Comparison of ENCODE assay signal across 8 cellular contexts in genomic region chr22:29603358-29604191, GRCh38. TPM values are rescaled to one million over a fixed set of nuclear protein-coding genes. Genes with fewer than 3 reads are reported as not detected.
A peak's percentile ranks its signal among the peaks of the same experiment; 100 is the strongest.
DNase-seq lines count a peak whose midpoint lies in the region; ATAC-seq, FAIRE-seq and TF ChIP-seq lines count a peak whose summit lies in the region.

Gene NF2, plus strand, starts transcription at chr22:29603633. Its CDS starts 366 bp downstream, at chr22:29603999.

- peaks cover 8% of the 10 kb centered on the region for H4K20me1 ChIP-seq in OCI-LY3 (ENCODE audit: insufficient read depth, low read length)

- peaks cover 47% of the 10 kb centered on the region for H3K79me2 ChIP-seq in OCI-LY3 (ENCODE audit: low read length)

- peaks cover 7% of the 10 kb centered on the region for H3K4me1 ChIP-seq in OCI-LY3 (ENCODE audit: low read length)

- H3K36me3 ChIP-seq in OCI-LY3 (replicated peaks; ENCODE audit: low read depth, low read length) = peaks cover 17% of the 10 kb centered on the region

- no peaks in the 10 kb centered on the region for H3K9me3 Mint-ChIP-seq in mesothelial cell of epicardium

- no peaks in the 10 kb centered on the region for H3K27me3 Mint-ChIP-seq in mesothelial cell of epicardium (ENCODE audit: low read depth)

- peak; percentile 99 for DNase-seq in DMS 273 (lab: John Stamatoyannopoulos, UW; ENCODE audit: unreplicated experiment)
- DNase-seq in HuH-7 (ENCODE audit: low spot score) = peak; percentile 100
- peak; percentile 96 for DNase-seq in activated CD8-positive, alpha-beta memory T cell treated with anti-CD3 and anti-CD28 coated beads, Interleukin-2, amount 50 U/mL, for 48 hours
- peak; percentile 92 to 96 for DNase-seq in mesothelial cell of epicardium (ENCODE audit: low spot score in 2 of 2, unreplicated experiment in 2 of 2)
- DNase-seq in stimulated activated CD8-positive, alpha-beta memory T cell treated with anti-CD3 and anti-CD28 coated beads, Interleukin-15, amount 100 ng/mL, for 48 hours (ENCODE audit: low read depth in 2 of 2) = peak; percentile 98

- H3K4me2 ChIP-seq in OCI-LY3 (ENCODE audit: low read length) = peak within 1 kb of the TSS; percentile 79

- H2AFZ ChIP-seq in OCI-LY3 (ENCODE audit: low read depth, low read length) = peak within 1 kb of the TSS; percentile 87

- H3K9ac ChIP-seq in OCI-LY3 (ENCODE audit: low read length) = peak within 1 kb of the TSS; percentile 96

- H3K27ac ChIP-seq in OCI-LY3 (ENCODE audit: low read length) = peak within 1 kb of the TSS; percentile 57

- H3K36me3 Mint-ChIP-seq in mesothelial cell of epicardium = peaks cover 3% of the 10 kb centered on the region

- peak; percentile 99 for FAIRE-seq in endometrium (lab: Jason Lieb, UNC)

- H3K4me3 Mint-ChIP-seq in mesothelial cell of epicardium = peak within 1 kb of the TSS; percentile 91

- H3K9me3 ChIP-seq in OCI-LY3 (ENCODE audit: insufficient read depth, low read length) = no peaks in the 10 kb centered on the region

- no peak for TF ChIP-seq CTCF in OCI-LY3 (IDR thresholded peaks at IDR 0.05; ENCODE audit: low read depth, low read length)
- TF ChIP-seq CTCF in mesothelial cell of epicardium (IDR thresholded peaks at IDR 0.05; ENCODE audit: unreplicated experiment) = no peak

- no peaks in the 10 kb centered on the region for H3K27me3 ChIP-seq in OCI-LY3 (ENCODE audit: low read depth, low read length)

- peak within 1 kb of the TSS; percentile 98 for H3K27ac Mint-ChIP-seq in mesothelial cell of epicardium

- H3K4me3 ChIP-seq in OCI-LY3 (ENCODE audit: low read length) = peak within 1 kb of the TSS; percentile 89

- H3K4me1 Mint-ChIP-seq in mesothelial cell of epicardium = peaks cover 12% of the 10 kb centered on the region

- peak; percentile 95 for ATAC-seq in GM21515 (IDR thresholded peaks at IDR 0.05; ENCODE audit: unreplicated experiment)

RNA-seq across cellular contexts. Expression of gene NF2, which starts in this region (rescaled TPM):
- total RNA-seq in mesothelial cell of epicardium = 41.8 to 42.1 TPM (median 42.0 TPM) in 3 replicates

Comparison
In these comparisons a context has a peak if more than half of its experiments do, and no peak if none do; other contexts are left out.
1. Peak in every context shown above with its lines: DNase-seq, ATAC-seq, H3K4me3 ChIP-seq and H3K27ac ChIP-seq.